15 cellular contexts compared by ENCODE assay signal in genomic region chr10:59876695-59877094, GRCh38. TPM values are rescaled to one million over a fixed set of nuclear protein-coding genes. Genes with fewer than 3 reads are reported as not detected.
A peak's percentile ranks its signal among the peaks of the same experiment; 100 is the strongest.
DNase-seq lines count a peak whose midpoint lies in the region; ATAC-seq and TF ChIP-seq lines count a peak whose summit lies in the region.
"Had no signal": no experiment of that assay in that cellular context is flagged by ENCODE, and none has a peak within 500 bp of the region (broad histone marks: within the 10 kb centered on the region; RNA-seq: fewer than 3 reads in every experiment).

No MANE protein-coding gene starts in this region.

- H3K9me3 Mint-ChIP-seq in mesothelial cell of epicardium, result peaks cover 6% of the 10 kb centered on the region
- peaks cover 3% of the 10 kb centered on the region for H3K9me3 Mint-ChIP-seq in activated CD8-positive, alpha-beta T cell treated with anti-CD3 and anti-CD28 coated beads for 36 hours
- H3K9me3 Mint-ChIP-seq: CD4-positive, alpha-beta T cell had no signal

- no peak for TF ChIP-seq CTCF in mesothelial cell of epicardium (IDR thresholded peaks at IDR 0.05; ENCODE audit: unreplicated experiment)
- no peak for TF ChIP-seq CTCF in activated CD8-positive, alpha-beta T cell treated with anti-CD3 and anti-CD28 coated beads for 36 hours (IDR thresholded peaks at IDR 0.05)

- H3K4me1 ChIP-seq in Karpas-422 (ENCODE audit: low read length), result peaks cover 99% of the 10 kb centered on the region

- CTCF ChIA-PET in activated CD8-positive, alpha-beta T cell treated with anti-CD3 and anti-CD28 coated beads for 36 hours (lab: Charles Lee), result interaction anchor here (1.1 to 5.0 kb wide), 4 partner anchors 9 to 30 kb away, joined by 3 to 40 read pairs (median 5); partner anchors contain the start of gene CCDC6

- H3K36me3 Mint-ChIP-seq in mesothelial cell of epicardium, result no peaks in the 10 kb centered on the region
- peaks cover 27% of the 10 kb centered on the region for H3K36me3 Mint-ChIP-seq in activated CD8-positive, alpha-beta T cell treated with anti-CD3 and anti-CD28 coated beads for 36 hours (ENCODE audit: low read depth)

- intact Hi-C loops in activated CD8-positive, alpha-beta T cell treated with anti-CD3 and anti-CD28 coated beads for 36 hours (cut with micrococcal nuclease), result no loop called here

- H3K4me3 Mint-ChIP-seq in mesothelial cell of epicardium, result no peak overlapping the region
- H3K4me3 Mint-ChIP-seq in activated CD8-positive, alpha-beta T cell treated with anti-CD3 and anti-CD28 coated beads for 36 hours, result no peak overlapping the region
- H3K4me3 Mint-ChIP-seq: CD4-positive, alpha-beta T cell had no signal

- peaks cover 100% of the 10 kb centered on the region for H3K79me2 ChIP-seq in Karpas-422 (ENCODE audit: low read length)

- no peaks in the 10 kb centered on the region for H4K20me1 ChIP-seq in Karpas-422 (ENCODE audit: insufficient read depth, low read depth, low read length)

- peaks cover 24% of the 10 kb centered on the region for H3K4me1 Mint-ChIP-seq in mesothelial cell of epicardium
- H3K4me1 Mint-ChIP-seq in activated CD8-positive, alpha-beta T cell treated with anti-CD3 and anti-CD28 coated beads for 36 hours (ENCODE audit: low read depth), result peaks cover 89% of the 10 kb centered on the region

- no peaks in the 10 kb centered on the region for H3K27me3 Mint-ChIP-seq in mesothelial cell of epicardium (ENCODE audit: low read depth)
- H3K27me3 Mint-ChIP-seq in activated CD8-positive, alpha-beta T cell treated with anti-CD3 and anti-CD28 coated beads for 36 hours, result no peaks in the 10 kb centered on the region
- H3K27me3 Mint-ChIP-seq: CD4-positive, alpha-beta T cell had no signal

- no peaks in the 10 kb centered on the region for H3K27me3 ChIP-seq in Karpas-422 (ENCODE audit: low read length)
- H3K27me3 ChIP-seq: dorsolateral prefrontal cortex, left lung had no signal

- H3K4me2 ChIP-seq in Karpas-422 (ENCODE audit: low read depth, low read length, poor library complexity, severe bottlenecking), result peak overlapping the region; percentile 56

- H3K9me3 ChIP-seq in Karpas-422 (ENCODE audit: low read length), result no peaks in the 10 kb centered on the region
- H3K9me3 ChIP-seq: left lung had no signal

- H3K27ac ChIP-seq in Karpas-422 (ENCODE audit: low read length), result peak overlapping the region; percentile 82
- H3K27ac ChIP-seq: left lung had no signal

- POLR2A ChIA-PET in activated CD8-positive, alpha-beta T cell treated with anti-CD3 and anti-CD28 coated beads for 36 hours (lab: Charles Lee), result interaction anchor here (1.0 to 1.3 kb wide), 2 partner anchors 11 to 29 kb away, joined by 3 to 5 read pairs; partner anchors contain the start of gene CCDC6

- H3K27ac Mint-ChIP-seq in mesothelial cell of epicardium, result peak overlapping the region; percentile 17
- no peak overlapping the region for H3K27ac Mint-ChIP-seq in activated CD8-positive, alpha-beta T cell treated with anti-CD3 and anti-CD28 coated beads for 36 hours
- H3K27ac Mint-ChIP-seq: CD4-positive, alpha-beta T cell had no signal

- no peak for ATAC-seq in activated CD8-positive, alpha-beta T cell treated with anti-CD3 and anti-CD28 coated beads for 36 hours
- ATAC-seq: left lung had no signal

- no peaks in the 10 kb centered on the region for H3K9me2 ChIP-seq in Karpas-422 (replicated peaks; ENCODE audit: insufficient read depth, low read length)

- H3K4me3 ChIP-seq in Karpas-422 (ENCODE audit: low read length), result 0 out of 2 replicates have a peak overlapping the region, but pooled peaks have one; percentile 6
- H3K4me3 ChIP-seq: dorsolateral prefrontal cortex, left lung had no signal

- DNase-seq in NCI-H2081 (lab: John Stamatoyannopoulos, UW) (peak; percentile 14 to 67), NCI-H2081 treated with DMSO at 0.1 percent for 48 hours (lab: John Stamatoyannopoulos, UW) (no peak), Karpas-422 (no peak), amniotic epithelial cell (ENCODE audit: low read depth) (peak; percentile 40), mesothelial cell of epicardium (ENCODE audit: low spot score in 2 of 2, unreplicated experiment in 2 of 2) (no peak), NCI-H1092 treated with DMSO at 0.1 percent for 48 hours (lab: John Stamatoyannopoulos, UW) (no peak), globus pallidus (ENCODE audit: low spot score) (no peak)
- DNase-seq in activated CD8-positive, alpha-beta T cell treated with anti-CD3 and anti-CD28 coated beads for 36 hours, result no peak
- DNase-seq: activated CD8-positive, alpha-beta memory T cell treated with anti-CD3 and anti-CD28 coated beads for 24 hours; activated gamma-delta T cell; aorta; CD4-positive, alpha-beta T cell; dorsolateral prefrontal cortex; left lung; NCI-H2107 had no signal

- no peaks in the 10 kb centered on the region for H3K36me3 ChIP-seq in Karpas-422 (ENCODE audit: insufficient read depth, low read length)
- H3K36me3 ChIP-seq: left lung had no signal

- H2AFZ ChIP-seq in Karpas-422 (ENCODE audit: low read length), result no peak overlapping the region

- peak overlapping the region; percentile 33 for H3K9ac ChIP-seq in Karpas-422 (ENCODE audit: low read length)

RNA-seq across cellular contexts. Expression of gene CCDC6, which starts 29.7 kb away (rescaled TPM):
- 25.7 and 50.9 TPM in 2 replicates for total RNA-seq in Karpas-422 (2014; rRNA removed; shearing (Covaris generic); ENCODE audit: low replicate concordance)
- total RNA-seq in mesothelial cell of epicardium, result 49.3 to 51.4 TPM (median 50.5 TPM) in 3 replicates
- total RNA-seq in activated CD8-positive, alpha-beta T cell treated with anti-CD3 and anti-CD28 coated beads for 36 hours, result 10 to 100 TPM; 34.8 to 35.8 TPM

Comparison
In these comparisons a context has a peak if more than half of its experiments do, and no peak if none do; other contexts are left out.
1. DNase-seq: peak in NCI-H2081 (2 of 2) and amniotic epithelial cell (single experiment); none in NCI-H2081 treated with DMSO at 0.1 percent for 48 hours (single experiment), Karpas-422 (single experiment), mesothelial cell of epicardium (0 of 2), activated CD8-positive, alpha-beta T cell treated with anti-CD3 and anti-CD28 coated beads for 36 hours (single experiment), NCI-H1092 treated with DMSO at 0.1 percent for 48 hours (single experiment) and globus pallidus (single experiment).